1 cellular context compared by ENCODE assay signal in genomic region chr7:97118306-97118917, GRCh38.
TF ChIP-seq lines count a peak whose summit lies in the region.

No MANE protein-coding gene starts in this region.

TF ChIP-seq in HepG2, 621 proteins besides CTCF, POLR2A, EP300 and RAD21 (continued from another document):
- TF ChIP-seq AHDC1 (CRISPR knock-in tag; IDR thresholded peaks at IDR 0.05; ENCODE audit: borderline replicate concordance) (no peak), PBX2 (CRISPR knock-in tag; IDR thresholded peaks at IDR 0.05) (no peak), STAG1 (CRISPR knock-in tag; IDR thresholded peaks at IDR 0.05) (no peak), ATF7 (IDR thresholded peaks at IDR 0.05) (no peak), ATF7 (CRISPR knock-in tag; IDR thresholded peaks at IDR 0.05) (no peak), HNF1A (IDR thresholded peaks at IDR 0.05; ENCODE audit: low read depth) (no peak), HNF1A (CRISPR knock-in tag; IDR thresholded peaks at IDR 0.05; ENCODE audit: borderline replicate concordance) (no peak), NBN (conservative IDR thresholded peaks at IDR 0.05) (no peak), SCMH1 (CRISPR knock-in tag; IDR thresholded peaks at IDR 0.05; ENCODE audit: borderline replicate concordance) (no peak), ZNF160 (CRISPR knock-in tag; IDR thresholded peaks at IDR 0.05) (no peak)
